Comparison of ENCODE assay signal across 21 cellular contexts in genomic region chr6:166485651-166486535, GRCh38.
A peak's percentile ranks its signal among the peaks of the same experiment; 100 is the strongest.
DNase-seq lines count a peak whose midpoint lies in the region; ATAC-seq, FAIRE-seq and TF ChIP-seq lines count a peak whose summit lies in the region.
"Had no signal": no experiment of that assay in that cellular context is flagged by ENCODE, and none has a peak within 500 bp of the region (broad histone marks: within the 10 kb centered on the region; RNA-seq: fewer than 3 reads in every experiment).

No MANE protein-coding gene starts in this region.

- no peak overlapping the region for H3K14ac ChIP-seq in mesenchymal stem cell (ENCODE audit: low read length in 2 of 2)

- H3K4me1 ChIP-seq in mesenchymal stem cell (ENCODE audit: control insufficient read depth, insufficient read depth, low read depth, low read length), result peaks cover under 1% of the 10 kb centered on the region
- H3K4me1 ChIP-seq: pancreas had no signal

- H3K4me3 Mint-ChIP-seq in WTC11, result no peak overlapping the region

- POLR2A ChIA-PET in WTC11 (lab: Charles Lee), result no interaction called here

- H3K23ac ChIP-seq in mesenchymal stem cell (ENCODE audit: low read length in 2 of 2), result no peak overlapping the region

- WGBS in mesenchymal stem cell, result 94% methylated on average over 20 of the region's 20 CpGs

- H3K4me2 ChIP-seq in mesenchymal stem cell (ENCODE audit: low read length, poor library complexity, severe bottlenecking), result no peak overlapping the region

- peak; percentile 4 for DNase-seq in AG08395 (ENCODE audit: low spot score)
- DNase-seq in GM20000 (ENCODE audit: low spot score), result peak; percentile 8
- no peak for DNase-seq in WTC11 (ENCODE audit: low spot score)
- no peak for DNase-seq in mesenchymal stem cell
- DNase-seq in RCC 7860 (ENCODE audit: low spot score), result no peak
- no peak for DNase-seq in left colon
- DNase-seq in NCI-H2029 (lab: John Stamatoyannopoulos, UW), result no peak
- no peak for DNase-seq in NCI-H1930 (lab: John Stamatoyannopoulos, UW)
- DNase-seq: activated CD8-positive, alpha-beta memory T cell treated with anti-CD3 and anti-CD28 coated beads for 24 hours; effector CD8-positive, alpha-beta T cell; GDM1; kidney glomerular epithelial cell; NCI-H1417; NCI-H2171 treated with DMSO at 0.1 percent for 48 hours; NCI-H774; stimulated activated CD4-positive, alpha-beta T cell treated with anti-CD3 and anti-CD28 coated beads, Interleukin-2, amount 100 ng/mL, for 48 hours had no signal

- H3K36me3 Mint-ChIP-seq in WTC11, result peaks cover 15% of the 10 kb centered on the region

- H2BK5ac ChIP-seq in mesenchymal stem cell (ENCODE audit: low read depth, low read length, poor library complexity, severe bottlenecking), result no peak overlapping the region

- no peaks in the 10 kb centered on the region for H3K27me3 Mint-ChIP-seq in WTC11 (ENCODE audit: low read depth)

- H3K27me3 ChIP-seq in mesenchymal stem cell (ENCODE audit: control insufficient read depth in 1 of 2, insufficient read depth in 1 of 2, low read length in 2 of 2), result no peaks in the 10 kb centered on the region
- H3K27me3 ChIP-seq: cardiac muscle cell, pancreas, vagina had no signal

- no peak for FAIRE-seq in RCC 7860 (lab: Jason Lieb, UNC)
- FAIRE-seq: D721Med, GM12891, pancreas had no signal

- H3K27ac ChIP-seq in mesenchymal stem cell (ENCODE audit: low read length, poor library complexity, severe bottlenecking), result no peak overlapping the region
- H3K27ac ChIP-seq: cardiac muscle cell, pancreas, vagina had no signal

- peak overlapping the region; percentile 21 for H4K91ac ChIP-seq in mesenchymal stem cell (ENCODE audit: low read length)

- no peaks in the 10 kb centered on the region for H3K9me3 Mint-ChIP-seq in WTC11

- H2BK15ac ChIP-seq in mesenchymal stem cell (ENCODE audit: low read depth, poor library complexity, severe bottlenecking), result no peak overlapping the region

- no peak overlapping the region for H2AK5ac ChIP-seq in mesenchymal stem cell (ENCODE audit: low read length, severe bottlenecking)

- no peak overlapping the region for H3K27ac Mint-ChIP-seq in WTC11

- H3K4me1 Mint-ChIP-seq in WTC11, result peaks cover 32% of the 10 kb centered on the region

- no peak overlapping the region for H2BK12ac ChIP-seq in mesenchymal stem cell (ENCODE audit: low read length in 2 of 2)

- no peak for TF ChIP-seq CTCF in GM20000 (IDR thresholded peaks at IDR 0.05; ENCODE audit: extremely low read depth, missing control alignments)
- TF ChIP-seq CTCF in WTC11 (IDR thresholded peaks at IDR 0.05), result no peak

- H3K9ac ChIP-seq in mesenchymal stem cell (ENCODE audit: low read length), result no peak overlapping the region

- peaks cover 14 to 23% of the 10 kb centered on the region in 2 experiments for H3K36me3 ChIP-seq in mesenchymal stem cell (ENCODE audit: control insufficient read depth in 1 of 2, insufficient read depth in 2 of 2, low read depth in 1 of 2, low read length in 2 of 2)
- H3K36me3 ChIP-seq: cardiac muscle cell had no signal

- H3K79me1 ChIP-seq in mesenchymal stem cell (replicated peaks; ENCODE audit: low read length, poor library complexity, severe bottlenecking), result no peaks in the 10 kb centered on the region

- intact Hi-C loops in left colon (cut with DNase I, micrococcal nuclease), result no loop called here

- no peaks in the 10 kb centered on the region for H3K9me3 ChIP-seq in mesenchymal stem cell (ENCODE audit: control insufficient read depth, low read length)
- H3K9me3 ChIP-seq: pancreas, vagina had no signal

- no peak overlapping the region for H3K4ac ChIP-seq in mesenchymal stem cell (ENCODE audit: low read depth in 1 of 2, low read length in 2 of 2)

- no peak overlapping the region for H2AFZ ChIP-seq in mesenchymal stem cell (ENCODE audit: low read depth, low read length)

- CTCF ChIA-PET in WTC11 (lab: Charles Lee), result interaction anchor here (0.6 kb wide), 1 partner anchor 9 kb away, joined by 3 read pairs; no protein-coding TSS in a partner anchor

- H2BK120ac ChIP-seq in mesenchymal stem cell (ENCODE audit: low read depth, low read length), result no peak overlapping the region

- H3K4me3 ChIP-seq in mesenchymal stem cell (ENCODE audit: insufficient read depth in 1 of 2, low read depth in 1 of 2, low read length in 2 of 2), result no peak overlapping the region
- H3K4me3 ChIP-seq: cardiac muscle cell, pancreas, vagina had no signal

- ATAC-seq in WTC11 (peak; percentile 22; the same call in 1 of the 2 replicates), left colon (no peak)
- ATAC-seq: pancreas had no signal

- no peak overlapping the region for H4K8ac ChIP-seq in mesenchymal stem cell (ENCODE audit: low read length)

- H3K18ac ChIP-seq in mesenchymal stem cell (ENCODE audit: low read depth in 1 of 2, low read length in 2 of 2), result no peak overlapping the region

TF ChIP-seq in WTC11, 78 proteins besides CTCF, POLR2A, EP300 and RAD21:
- no peak for TF ChIP-seq MXD4 (CRISPR knock-in tag; IDR thresholded peaks at IDR 0.05; ENCODE audit: borderline replicate concordance)
- 0 out of 2 replicates have a peak, but pooled peaks have one; percentile 4 for TF ChIP-seq ZNF121 (CRISPR knock-in tag; IDR thresholded peaks at IDR 0.05)
- peak; percentile 90; the same call in 1 of the 2 replicates for TF ChIP-seq ZNF263 (CRISPR knock-in tag; IDR thresholded peaks at IDR 0.05; ENCODE audit: low read depth)
- no peak for TF ChIP-seq ESRRA (CRISPR knock-in tag; IDR thresholded peaks at IDR 0.05; ENCODE audit: borderline replicate concordance)
TF ChIP-seq in WTC11: peak in this region for 2.

Comparison
In these comparisons a context has a peak if more than half of its experiments do, and no peak if none do; other contexts are left out.
1. DNase-seq: peak in AG08395 (single experiment) and GM20000 (single experiment); none in WTC11 (single experiment), mesenchymal stem cell (single experiment), RCC 7860 (single experiment), left colon (0 of 2), NCI-H2029 (single experiment) and NCI-H1930 (0 of 2).